ENCODE assay signal across 12 cellular contexts in genomic region chr17:49741692-49742076, GRCh38. TPM values are rescaled to one million over a fixed set of nuclear protein-coding genes. Genes with fewer than 3 reads are reported as not detected.
DNase-seq lines count a peak whose midpoint lies in the region; ATAC-seq, FAIRE-seq and TF ChIP-seq lines count a peak whose summit lies in the region.
"Had no signal": no experiment of that assay in that cellular context is flagged by ENCODE, and none has a peak within 500 bp of the region (broad histone marks: within the 10 kb centered on the region; RNA-seq: fewer than 3 reads in every experiment).

No MANE protein-coding gene starts in this region.

- H3K4me3 ChIP-seq in BLaER1 treated with 17β-estradiol and CSF1 and Interleukin-3, amounts not matched to agents 10 nM and 100 nM: peak overlapping the region in 9 of 10 experiments; percentile 11 to 71 (median 60); a peak in 16 of 20 replicates
- H3K4me3 ChIP-seq in HL-60 (replicated peaks; ENCODE audit: insufficient read depth, low read length): peak overlapping the region; percentile 51

- peaks cover 96 to 100% (median 99%) of the 10 kb centered on the region in 10 experiments for H3K4me1 ChIP-seq in BLaER1 treated with 17β-estradiol and CSF1 and Interleukin-3, amounts not matched to agents 10 nM and 100 nM

- peak overlapping the region; percentile 66 to 100 (median 96); a peak in 21 of 22 replicates for H3K27ac ChIP-seq in BLaER1 treated with 17β-estradiol and CSF1 and Interleukin-3, amounts not matched to agents 10 nM and 100 nM
- H3K27ac ChIP-seq in HL-60 (replicated peaks) (peak overlapping the region; percentile 95), adipose tissue (ENCODE audit: low read depth, low read length) (peak overlapping the region; percentile 17)
- H3K27ac ChIP-seq: parathyroid adenoma had no signal

- H3K36me3 ChIP-seq in BLaER1 treated with 17β-estradiol and CSF1 and Interleukin-3, amounts not matched to agents 10 nM and 100 nM: peaks cover 0 to 56% (median 20%) of the 10 kb centered on the region in 11 experiments; a peak in 10 of 22 replicates

- no peaks in the 10 kb centered on the region for H3K9me3 ChIP-seq in BLaER1 treated with 17β-estradiol and CSF1 and Interleukin-3, amounts not matched to agents 10 nM and 100 nM (replicated peaks in 1 of 11)

- DNase-seq in HL-60 (ENCODE audit: low read depth in 1 of 2, low spot score in 1 of 2) (no peak), D721Med (ENCODE audit: insufficient read length, low spot score) (no peak), NCI-H1048 (lab: John Stamatoyannopoulos, UW) (no peak), GOT3 (lab: John Stamatoyannopoulos, UW) (no peak)
- DNase-seq: cortex of kidney, hippocampal formation, NCI-H187 treated with DMSO at 0.1 percent for 48 hours had no signal

- peaks cover 58% of the 10 kb centered on the region for H3K4me1 Mint-ChIP-seq in nephron

- H3K27ac Mint-ChIP-seq in nephron: peak overlapping the region; percentile 61 to 94 (median 91)

- 33 to 70% (median 37%) methylated on average over 3 of the region's 3 CpGs for WGBS in adipose tissue, 3 donors

- no peak for ATAC-seq in HG03095 (IDR thresholded peaks at IDR 0.05; ENCODE audit: unreplicated experiment)

- H4K20me1 ChIP-seq in BLaER1 treated with 17β-estradiol and CSF1 and Interleukin-3, amounts not matched to agents 10 nM and 100 nM: no peaks in the 10 kb centered on the region

- TF ChIP-seq CTCF in HL-60 (IDR thresholded peaks at IDR 0.05; ENCODE audit: insufficient read depth, low read length): no peak
- no peak for TF ChIP-seq CTCF in nephron (IDR thresholded peaks at IDR 0.05; ENCODE audit: unreplicated experiment in 3 of 3)
- no peak for TF ChIP-seq CTCF in D721Med (IDR thresholded peaks at IDR 0.05; ENCODE audit: insufficient read depth, missing control alignments)

- FAIRE-seq in D721Med (lab: Jason Lieb, UNC): no peak

- no peak overlapping the region for H3K4me3 Mint-ChIP-seq in nephron

- no peaks in the 10 kb centered on the region for H3K27me3 Mint-ChIP-seq in nephron (ENCODE audit: low read depth)

- H3K27me3 ChIP-seq in BLaER1 treated with 17β-estradiol and CSF1 and Interleukin-3, amounts not matched to agents 10 nM and 100 nM: no peaks in the 10 kb centered on the region
- H3K27me3 ChIP-seq in HL-60 (ENCODE audit: insufficient read depth, poor library complexity, severe bottlenecking): no peaks in the 10 kb centered on the region

- no peaks in the 10 kb centered on the region for H3K9me3 Mint-ChIP-seq in nephron

- peak overlapping the region; percentile 85 to 97 (median 94) for H3K4me2 ChIP-seq in BLaER1 treated with 17β-estradiol and CSF1 and Interleukin-3, amounts not matched to agents 10 nM and 100 nM

- peak overlapping the region; percentile 53 to 94 (median 88); a peak in 21 of 22 replicates for H3K9ac ChIP-seq in BLaER1 treated with 17β-estradiol and CSF1 and Interleukin-3, amounts not matched to agents 10 nM and 100 nM
- H3K9ac ChIP-seq: parathyroid adenoma had no signal

- no peaks in the 10 kb centered on the region for H3K36me3 Mint-ChIP-seq in nephron (ENCODE audit: low read depth)

RNA-seq across cellular contexts. Expression of gene FAM117A, which starts 22.2 kb away (rescaled TPM):
- 10 to 100 TPM in 1 of 3 donors, 1 to 10 TPM in 2; 5.6 to 10.7 (median 7.7) TPM for polyA plus RNA-seq in adipose tissue

RNA-seq across cellular contexts. Expression of gene SLC35B1, which starts 33.9 kb away (rescaled TPM):
- 10 to 100 TPM; 20.2 to 38.5 (median 21.7) TPM for polyA plus RNA-seq in adipose tissue

RNA-seq across cellular contexts. Expression of gene KAT7, which starts 46.8 kb away (rescaled TPM):
- 10 to 100 TPM in 1 of 3 donors, 1 to 10 TPM in 2; 7.2 to 10.3 (median 8.1) TPM for polyA plus RNA-seq in adipose tissue

Comparison
In these comparisons a context has a peak if more than half of its experiments do, and no peak if none do; other contexts are left out.
1. H3K27ac ChIP-seq: peak in every context shown above with its lines; median percentile 96 in BLaER1 treated with 17β-estradiol and CSF1 and Interleukin-3, amounts not matched to agents 10 nM and 100 nM; 95 in HL-60; 17 in adipose tissue.